8 cellular contexts compared by ENCODE assay signal in the genomic region with DNA sequence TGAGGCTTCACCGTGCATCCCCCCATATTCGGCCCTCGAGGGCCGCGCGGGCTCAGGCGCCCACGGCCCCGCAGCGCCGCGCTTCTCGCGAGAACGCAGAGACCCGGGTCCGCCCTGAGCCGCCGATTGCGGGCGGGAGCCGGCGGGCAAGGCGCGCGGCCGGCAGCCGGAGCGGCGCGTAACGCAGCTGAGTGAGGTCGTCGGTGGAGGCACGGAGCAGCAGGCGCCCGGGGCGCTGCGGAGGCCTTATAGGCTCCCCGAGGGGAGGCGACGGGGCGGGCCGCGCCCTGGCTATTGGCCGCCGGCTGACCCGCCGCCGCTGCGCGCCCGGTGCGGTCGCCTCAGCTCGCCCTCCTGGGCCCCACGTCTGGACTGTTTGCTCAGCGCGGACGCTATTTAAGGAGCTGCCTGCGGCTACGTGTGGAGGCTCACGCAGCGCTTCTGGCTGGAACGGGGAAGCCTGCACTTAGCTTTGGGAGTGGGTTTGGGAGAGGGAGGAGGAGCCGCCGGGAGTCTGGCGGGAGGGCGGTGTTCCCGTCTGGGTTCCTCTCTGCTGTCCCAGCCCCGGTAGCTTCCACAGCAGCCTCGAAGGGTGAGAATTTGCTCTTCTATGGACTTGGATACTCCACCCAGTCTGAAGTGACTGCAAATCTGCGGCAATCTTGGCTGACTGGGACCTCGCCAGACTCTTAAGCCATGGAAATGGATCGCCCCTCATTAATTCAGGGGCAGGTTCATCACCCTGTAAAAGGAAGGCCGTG. TPM values are rescaled to one million over a fixed set of nuclear protein-coding genes. Genes with fewer than 3 reads are reported as not detected.
A peak's percentile ranks its signal among the peaks of the same experiment; 100 is the strongest.
DNase-seq lines count a peak whose midpoint lies in the region; ATAC-seq lines count a peak whose summit lies in the region.

A gene (minus strand): TSS at position 221 of the 761 bp plus-strand sequence. CDS start 195 bp downstream, at position 26.

- no peaks in the 10 kb centered on the region for H3K9me3 ChIP-seq in iPS-20b (ENCODE audit: insufficient read depth, low read depth, low read length)

- ATAC-seq in GM19324 (IDR thresholded peaks at IDR 0.05; ENCODE audit: low FRiP score, unreplicated experiment) (peak; percentile 72), HG03565 (IDR thresholded peaks at IDR 0.05; ENCODE audit: unreplicated experiment) (peak; percentile 44), sciatic nerve (peak; percentile 66)

- DNase-seq in Caki2 (ENCODE audit: low read depth) (peak; percentile 97), SHP77 treated with DMSO at 0.1 percent for 48 hours (lab: John Stamatoyannopoulos, UW) (peak; percentile 60), caudate nucleus (lab: John Stamatoyannopoulos, UW) (peak in 50 of 61 donors; percentile 8 to 76 (median 44)), sciatic nerve (ENCODE audit: low spot score) (peak; percentile 79), NCI-H187 (lab: John Stamatoyannopoulos, UW) (no peak)

- no peaks in the 10 kb centered on the region for H3K36me3 ChIP-seq in iPS-20b (ENCODE audit: insufficient read depth, low read depth, low read length)

- H3K4me3 ChIP-seq in iPS-20b (ENCODE audit: low read length), result peak within 1 kb of the TSS; percentile 68

- peaks cover 17% of the 10 kb centered on the region; the same call in 1 of the 2 replicates for H3K27me3 ChIP-seq in iPS-20b (ENCODE audit: insufficient read depth, low read length)

- H3K9ac ChIP-seq in iPS-20b (ENCODE audit: low read depth, low read length), result peak within 1 kb of the TSS; percentile 82

- intact Hi-C loops in sciatic nerve (cut with DNase I), result no loop called here

- H3K4me1 ChIP-seq in iPS-20b (ENCODE audit: insufficient read depth, low read length), result peaks cover 13% of the 10 kb centered on the region

- peak within 1 kb of the TSS; percentile 85 for H3K27ac ChIP-seq in caudate nucleus (ENCODE audit: low read depth, low read length)
- H3K27ac ChIP-seq in iPS-20b (ENCODE audit: low read length), result peak within 1 kb of the TSS; percentile 20

- in situ Hi-C loops in Caki2 (cut with HindIII; ENCODE audit: low pct_unique_long_range_greater_than_20kb, low sequenced_read_pairs), result no loop called here

RNA-seq across cellular contexts. Expression of the gene that starts here (rescaled TPM):
- total RNA-seq in Caki2 (2014; rRNA removed; shearing (Covaris generic); ENCODE audit: low replicate concordance), result 119 and 120 TPM in 2 replicates
- 37.2 TPM for total RNA-seq in sciatic nerve

Comparison
In these comparisons a context has a peak if more than half of its experiments do, and no peak if none do; other contexts are left out.
1. DNase-seq: peak in Caki2 (single experiment), SHP77 treated with DMSO at 0.1 percent for 48 hours (single experiment), caudate nucleus (50 of 61) and sciatic nerve (single experiment); none in NCI-H187 (0 of 2).
2. Peak in every context shown above with its lines, with median percentiles within 50 percentile points of each other: ATAC-seq.